ENCODE assay signal across 28 cellular contexts in genomic region chr6:162940426-162940825, GRCh38.
A peak's percentile ranks its signal among the peaks of the same experiment; 100 is the strongest.
DNase-seq lines count a peak whose midpoint lies in the region; ATAC-seq and TF ChIP-seq lines count a peak whose summit lies in the region.
"Had no signal": no experiment of that assay in that cellular context is flagged by ENCODE, and none has a peak within 500 bp of the region (broad histone marks: within the 10 kb centered on the region; RNA-seq: fewer than 3 reads in every experiment).

No MANE protein-coding gene starts in this region.

- peaks cover 3% of the 10 kb centered on the region for H3K9me3 ChIP-seq in vagina
- H3K9me3 ChIP-seq: prostate gland had no signal

- no peaks in the 10 kb centered on the region for H3K36me3 ChIP-seq in vagina
- H3K36me3 ChIP-seq: prostate gland, stomach had no signal

- no peak for TF ChIP-seq POLR2A in vagina (IDR thresholded peaks at IDR 0.05)

- ATAC-seq in GM18511 (IDR thresholded peaks at IDR 0.05; ENCODE audit: unreplicated experiment): no peak
- ATAC-seq: activated naive CD8-positive, alpha-beta T cell treated with anti-CD3 and anti-CD28 coated beads, Interleukin-2, amount 50 U/mL, for 24 hours; HCT116 had no signal

- no peaks in the 10 kb centered on the region for H3K27me3 ChIP-seq in vagina
- H3K27me3 ChIP-seq: stomach had no signal

- no peak for TF ChIP-seq CTCF in vagina (IDR thresholded peaks at IDR 0.05)

- no peak overlapping the region for H3K4me3 ChIP-seq in skeletal muscle cell (ENCODE audit: low read depth, low read length)
- no peak overlapping the region for H3K4me3 ChIP-seq in vagina
- H3K4me3 ChIP-seq: prostate gland, stomach had no signal

- DNase-seq in Ammon's horn (ENCODE audit: low spot score) (peak; percentile 69), astrocyte of the hippocampus (ENCODE audit: low read depth, low spot score) (peak; percentile 10), globus pallidus (ENCODE audit: low spot score) (peak; percentile 71), skeletal muscle cell (ENCODE audit: low read depth) (peak; percentile 9), vagina (ENCODE audit: extremely low spot score in 2 of 2) (no peak), dedifferentiated amniotic fluid mesenchymal stem cell (ENCODE audit: extremely low spot score) (no peak), ecto neural progenitor cell (ENCODE audit: low spot score) (no peak)
- DNase-seq: activated CD4-positive, alpha-beta T cell treated with anti-CD3 and anti-CD28 coated beads, Interleukin-2, amount 10 ng/mL, durations not matched to agents 24 days and 14 days; activated gamma-delta T cell; activated naive CD8-positive, alpha-beta T cell treated with anti-CD3 and anti-CD28 coated beads, Interleukin-2, amount 50 U/mL, for 24 hours; activated T-cell treated with anti-CD3 and anti-CD28 coated beads, Interleukin-2, amount 50 U/mL, for 24 hours; Calu3; cortex of kidney; DND-41; kidney glomerular epithelial cell; NCI-H1417; NCI-H2029 treated with DMSO at 0.1 percent for 48 hours; NCI-H226; NCI-H69; SIG-M5; small intestine; stimulated activated CD4-positive, alpha-beta T cell treated with anti-CD3 and anti-CD28 coated beads, Interleukin-2, amount 100 ng/mL, for 24 hours; stomach; trophoblast cell had no signal

- intact Hi-C loops in vagina (cut with DNase I): no loop called here

- no peak overlapping the region for H3K27ac ChIP-seq in vagina
- H3K27ac ChIP-seq: C4-2B, prostate gland, stomach had no signal

- H3K4me1 ChIP-seq in vagina: no peaks in the 10 kb centered on the region
- H3K4me1 ChIP-seq: prostate gland, stomach had no signal

Comparison
In these comparisons a context has a peak if more than half of its experiments do, and no peak if none do; other contexts are left out.
1. DNase-seq: peak in Ammon's horn (single experiment), astrocyte of the hippocampus (single experiment), globus pallidus (single experiment) and skeletal muscle cell (single experiment); none in vagina (0 of 2), dedifferentiated amniotic fluid mesenchymal stem cell (single experiment) and ecto neural progenitor cell (single experiment).